15 cellular contexts compared by ENCODE assay signal in genomic region chr13:76472916-76473315, GRCh38.
DNase-seq lines count a peak whose midpoint lies in the region; ATAC-seq, FAIRE-seq and TF ChIP-seq lines count a peak whose summit lies in the region.
"Had no signal": no experiment of that assay in that cellular context is flagged by ENCODE, and none has a peak within 500 bp of the region (broad histone marks: within the 10 kb centered on the region; RNA-seq: fewer than 3 reads in every experiment).

No MANE protein-coding gene starts in this region.

- DNase-seq in CMK (ENCODE audit: low read depth) (peak; percentile 71), OCI-M2 (lab: John Stamatoyannopoulos, UW; ENCODE audit: unreplicated experiment) (peak; percentile 33), bronchial epithelial cell (ENCODE audit: low read depth) (no peak), NCI-H526 (lab: John Stamatoyannopoulos, UW) (no peak), substantia nigra (lab: John Stamatoyannopoulos, UW) (no peak)
- no peak for DNase-seq in activated naive CD8-positive, alpha-beta T cell treated with anti-CD3 and anti-CD28 coated beads for 36 hours
- DNase-seq: 8988T, NCI-H187 treated with DMSO at 0.1 percent for 48 hours had no signal

- ATAC-seq in HG02840 (IDR thresholded peaks at IDR 0.05; ENCODE audit: low FRiP score, unreplicated experiment) = no peak

- TF ChIP-seq CTCF in bronchial epithelial cell (IDR thresholded peaks at IDR 0.05; ENCODE audit: insufficient read depth, low read length, severe bottlenecking) (no peak), nephron (IDR thresholded peaks at IDR 0.05; ENCODE audit: unreplicated experiment in 3 of 3) (no peak)

- FAIRE-seq in bronchial epithelial cell (lab: Jason Lieb, UNC) = peak; percentile 79

- no peaks in the 10 kb centered on the region for H3K9me3 Mint-ChIP-seq in nephron
- no peaks in the 10 kb centered on the region for H3K9me3 Mint-ChIP-seq in activated naive CD8-positive, alpha-beta T cell treated with anti-CD3 and anti-CD28 coated beads for 36 hours
- H3K9me3 Mint-ChIP-seq: CD8-positive, alpha-beta memory T cell had no signal

- peak overlapping the region; percentile 54 to 86 (median 63) for H3K27ac Mint-ChIP-seq in nephron
- H3K27ac Mint-ChIP-seq in activated naive CD8-positive, alpha-beta T cell treated with anti-CD3 and anti-CD28 coated beads for 36 hours = no peak overlapping the region
- H3K27ac Mint-ChIP-seq: CD8-positive, alpha-beta memory T cell had no signal

- peaks cover 3% of the 10 kb centered on the region for H3K27me3 Mint-ChIP-seq in nephron (ENCODE audit: low read depth)
- H3K27me3 Mint-ChIP-seq in activated naive CD8-positive, alpha-beta T cell treated with anti-CD3 and anti-CD28 coated beads for 36 hours = peaks cover 6% of the 10 kb centered on the region

- H3K4me3 Mint-ChIP-seq in nephron = no peak overlapping the region
- no peak overlapping the region for H3K4me3 Mint-ChIP-seq in activated naive CD8-positive, alpha-beta T cell treated with anti-CD3 and anti-CD28 coated beads for 36 hours
- H3K4me3 Mint-ChIP-seq: CD14-positive monocyte had no signal

- no peaks in the 10 kb centered on the region for H3K36me3 ChIP-seq in bronchial epithelial cell (ENCODE audit: control insufficient read depth, insufficient read depth, low read length)
- H3K36me3 ChIP-seq: BE2C had no signal

- no peaks in the 10 kb centered on the region for H3K27me3 ChIP-seq in bronchial epithelial cell (ENCODE audit: control insufficient read depth, insufficient read depth, low read length)
- H3K27me3 ChIP-seq: BE2C had no signal

- peaks cover 50% of the 10 kb centered on the region for H3K4me1 Mint-ChIP-seq in nephron
- H3K4me1 Mint-ChIP-seq in activated naive CD8-positive, alpha-beta T cell treated with anti-CD3 and anti-CD28 coated beads for 36 hours = no peaks in the 10 kb centered on the region
- H3K4me1 Mint-ChIP-seq: CD14-positive monocyte; CD8-positive, alpha-beta memory T cell had no signal

- no peaks in the 10 kb centered on the region for H3K36me3 Mint-ChIP-seq in nephron (ENCODE audit: low read depth)
- no peaks in the 10 kb centered on the region for H3K36me3 Mint-ChIP-seq in activated naive CD8-positive, alpha-beta T cell treated with anti-CD3 and anti-CD28 coated beads for 36 hours
- H3K36me3 Mint-ChIP-seq: CD14-positive monocyte; CD8-positive, alpha-beta memory T cell had no signal

- H3K4me3 ChIP-seq in bronchial epithelial cell (ENCODE audit: low read depth, low read length) = no peak overlapping the region

- no peak overlapping the region for H3K27ac ChIP-seq in substantia nigra (ENCODE audit: low read depth, low read length, poor library complexity, severe bottlenecking)
- H3K27ac ChIP-seq: HL-60, RWPE1 had no signal

Comparison
In these comparisons a context has a peak if more than half of its experiments do, and no peak if none do; other contexts are left out.
1. DNase-seq: peak in CMK (single experiment) and OCI-M2 (single experiment); none in bronchial epithelial cell (single experiment), NCI-H526 (0 of 2), activated naive CD8-positive, alpha-beta T cell treated with anti-CD3 and anti-CD28 coated beads for 36 hours (single experiment) and substantia nigra (0 of 49).